8 cellular contexts compared by ENCODE assay signal in the genomic region with DNA sequence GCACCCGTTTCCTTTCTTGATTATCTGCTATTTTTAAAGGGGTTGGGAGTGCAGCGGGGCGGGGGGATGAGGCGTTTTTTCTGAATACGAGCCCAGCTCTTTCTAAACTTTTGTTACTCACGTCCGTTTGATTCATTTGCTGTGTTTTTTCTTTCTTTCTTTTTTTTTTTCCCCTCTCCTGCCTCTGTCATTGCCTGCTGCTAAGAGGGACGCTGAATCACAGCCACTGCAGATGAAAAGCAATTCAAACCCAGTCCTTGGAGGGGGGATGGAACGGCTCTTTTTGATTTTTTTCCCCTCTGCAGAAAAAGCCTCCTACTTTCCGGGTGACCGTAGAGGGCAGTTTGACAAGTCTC. TPM values are rescaled to one million over a fixed set of nuclear protein-coding genes. Genes with fewer than 3 reads are reported as not detected.
DNase-seq lines count a peak whose midpoint lies in the region; ATAC-seq and TF ChIP-seq lines count a peak whose summit lies in the region.

No MANE protein-coding gene starts in this region.

- H3K9me3 Mint-ChIP-seq in stimulated activated naive CD8-positive, alpha-beta T cell treated with anti-CD3 and anti-CD28 coated beads, Interleukin-15, amount 100 ng/mL, for 72 hours: no peaks in the 10 kb centered on the region

- DNase-seq in GM12864 (ENCODE audit: low read depth) (no peak), brain microvascular endothelial cell (peak; percentile 71), kidney epithelial cell (ENCODE audit: low read depth) (no peak), NCI-H1436 treated with DMSO at 0.1 percent for 48 hours (lab: John Stamatoyannopoulos, UW) (no peak)
- no peak for DNase-seq in stimulated activated naive CD8-positive, alpha-beta T cell treated with anti-CD3 and anti-CD28 coated beads, Interleukin-15, amount 100 ng/mL, for 72 hours

- in situ Hi-C loops in brain microvascular endothelial cell (cut with HindIII; ENCODE audit: low pct_ligation_motif_present, low sequenced_read_pairs): no loop called here

- no peaks in the 10 kb centered on the region for H3K9me3 ChIP-seq in KOPT-K1 (ENCODE audit: insufficient read depth, low read length, poor library complexity, severe bottlenecking)

- no peak overlapping the region for H3K27ac Mint-ChIP-seq in stimulated activated naive CD8-positive, alpha-beta T cell treated with anti-CD3 and anti-CD28 coated beads, Interleukin-15, amount 100 ng/mL, for 72 hours

- ATAC-seq in stimulated activated naive CD8-positive, alpha-beta T cell treated with anti-CD3 and anti-CD28 coated beads, Interleukin-15, amount 100 ng/mL, for 72 hours: no peak
- ATAC-seq in GM21390 (IDR thresholded peaks at IDR 0.05; ENCODE audit: unreplicated experiment) (no peak), GM18868 (IDR thresholded peaks at IDR 0.05; ENCODE audit: unreplicated experiment) (no peak)

- H3K4me1 Mint-ChIP-seq in stimulated activated naive CD8-positive, alpha-beta T cell treated with anti-CD3 and anti-CD28 coated beads, Interleukin-15, amount 100 ng/mL, for 72 hours: peaks cover 17% of the 10 kb centered on the region

- TF ChIP-seq CTCF in GM12864 (IDR thresholded peaks at IDR 0.05; ENCODE audit: low read depth, low read length, missing control alignments) (no peak), brain microvascular endothelial cell (IDR thresholded peaks at IDR 0.05; ENCODE audit: low read depth, low read length, missing control alignments) (no peak), kidney epithelial cell (IDR thresholded peaks at IDR 0.05; ENCODE audit: insufficient read depth, low read length, poor library complexity, severe bottlenecking) (no peak)

- H3K4me3 ChIP-seq in GM12864 (ENCODE audit: low read depth, low read length): peak overlapping the region; percentile 48
- H3K4me3 ChIP-seq in brain microvascular endothelial cell (ENCODE audit: low read depth, low read length): peak overlapping the region; percentile 61
- peak overlapping the region; percentile 83 for H3K4me3 ChIP-seq in kidney epithelial cell (ENCODE audit: low read depth, low read length)

- H3K27me3 ChIP-seq in brain microvascular endothelial cell (replicated peaks): no peaks in the 10 kb centered on the region
- no peaks in the 10 kb centered on the region for H3K27me3 ChIP-seq in kidney epithelial cell (ENCODE audit: control insufficient read depth, insufficient read depth, low read length)

- H3K4me3 Mint-ChIP-seq in stimulated activated naive CD8-positive, alpha-beta T cell treated with anti-CD3 and anti-CD28 coated beads, Interleukin-15, amount 100 ng/mL, for 72 hours: peak overlapping the region; percentile 49 to 62

- H3K36me3 ChIP-seq in KOPT-K1 (ENCODE audit: insufficient read depth, low read length): no peaks in the 10 kb centered on the region
- H3K36me3 ChIP-seq in brain microvascular endothelial cell (replicated peaks): no peaks in the 10 kb centered on the region
- no peaks in the 10 kb centered on the region for H3K36me3 ChIP-seq in kidney epithelial cell (ENCODE audit: control insufficient read depth, insufficient read depth, low read length)

- H3K27me3 Mint-ChIP-seq in stimulated activated naive CD8-positive, alpha-beta T cell treated with anti-CD3 and anti-CD28 coated beads, Interleukin-15, amount 100 ng/mL, for 72 hours: peaks cover 72% of the 10 kb centered on the region

- H3K27ac ChIP-seq in KOPT-K1 (ENCODE audit: low read depth, low read length, poor library complexity, severe bottlenecking) (peak overlapping the region; percentile 46), brain microvascular endothelial cell (peak overlapping the region; percentile 98)

RNA-seq across cellular contexts. Expression of a gene that starts 0.6 kb away (rescaled TPM):
- 27.1 and 35.3 TPM in 2 replicates for total RNA-seq in kidney epithelial cell
